In the genomic region with DNA sequence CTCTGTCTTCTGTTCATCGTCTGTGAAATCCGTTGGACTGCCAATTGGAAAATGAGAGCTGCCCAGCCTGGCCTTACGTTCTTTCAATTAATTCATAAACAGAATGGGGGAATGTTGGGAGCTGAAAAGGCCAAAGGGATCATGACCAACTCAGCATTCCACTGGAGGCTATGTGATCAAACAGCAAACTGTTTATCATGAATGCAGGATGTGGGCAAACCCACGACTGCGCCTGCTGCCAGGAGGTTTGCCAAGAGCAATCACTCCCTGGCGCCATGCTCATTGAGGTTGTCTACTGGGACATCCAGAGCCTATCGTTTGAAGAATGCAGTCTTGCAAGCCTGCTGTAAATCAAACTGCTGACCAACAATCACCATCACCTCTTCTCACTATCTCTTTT, we compare ENCODE assay signal across 18 cellular contexts. TPM values are rescaled to one million over a fixed set of nuclear protein-coding genes. Genes with fewer than 3 reads are reported as not detected.
DNase-seq lines count a peak whose midpoint lies in the region; ATAC-seq and TF ChIP-seq lines count a peak whose summit lies in the region.
"Had no signal": no experiment of that assay in that cellular context is flagged by ENCODE, and none has a peak within 500 bp of the region (broad histone marks: within the 10 kb centered on the region; RNA-seq: fewer than 3 reads in every experiment).

No MANE protein-coding gene starts in this region.

- H3K27ac Mint-ChIP-seq in naive thymus-derived CD8-positive, alpha-beta T cell: peak overlapping the region in 5 of 10 donors; percentile 38 to 76 (median 54)

- no peaks in the 10 kb centered on the region for H3K9me3 ChIP-seq in esophagus muscularis mucosa
- no peaks in the 10 kb centered on the region for H3K9me3 ChIP-seq in body of pancreas
- H3K9me3 ChIP-seq: left lung had no signal

- CTCF ChIA-PET in HEK293T (lab: Yijun Ruan, JAX): no interaction called here

- H3K27ac ChIP-seq in esophagus muscularis mucosa (replicated peaks in 1 of 4) (no peak overlapping the region), body of pancreas (no peak overlapping the region)
- H3K27ac ChIP-seq: left lung, parathyroid adenoma, RWPE1 had no signal

- TF ChIP-seq CTCF in esophagus muscularis mucosa (IDR thresholded peaks at IDR 0.05) (no peak), body of pancreas (IDR thresholded peaks at IDR 0.05) (no peak)

- ATAC-seq in naive thymus-derived CD8-positive, alpha-beta T cell: peak in 1 of 2 donors; percentile 45
- ATAC-seq in body of pancreas (no peak), GM21528 (IDR thresholded peaks at IDR 0.05; ENCODE audit: low FRiP score, unreplicated experiment) (no peak)
- ATAC-seq: K562, left lung had no signal

- intact Hi-C loops in esophagus muscularis mucosa (cut with DNase I) (no loop called here), body of pancreas (cut with DNase I) (no loop called here)

- TF ChIP-seq POLR2A in esophagus muscularis mucosa (IDR thresholded peaks at IDR 0.05; ENCODE audit: low read depth) (no peak), body of pancreas (IDR thresholded peaks at IDR 0.05) (no peak)

- 81% methylated on average over 6 of the region's 7 CpGs for WGBS in esophagus muscularis mucosa
- 72 to 73% methylated on average over 7 of the region's 7 CpGs for WGBS in body of pancreas, 2 donors

- H3K36me3 ChIP-seq in esophagus muscularis mucosa (no peaks in the 10 kb centered on the region), body of pancreas (replicated peaks in 1 of 2; ENCODE audit: insufficient read depth in 1 of 2, low read depth in 2 of 2) (no peaks in the 10 kb centered on the region)
- H3K36me3 ChIP-seq: left lung had no signal

- POLR2A ChIA-PET in naive thymus-derived CD8-positive, alpha-beta T cell (lab: Charles Lee): interaction anchor here (0.7 kb wide), 1 partner anchor 10 kb away, joined by 4 read pairs; no protein-coding TSS in a partner anchor
- POLR2A ChIA-PET in HEK293T (lab: Yijun Ruan, JAX): no interaction called here

- DNase-seq in EL (peak; percentile 86), NCI-H226 (peak; percentile 80), esophagus muscularis mucosa (ENCODE audit: extremely low spot score) (peak; percentile 47), NCI-H774 (lab: John Stamatoyannopoulos, UW) (no peak), HEK293T (ENCODE audit: extremely low spot score) (no peak), body of pancreas (no peak)
- DNase-seq in naive thymus-derived CD8-positive, alpha-beta T cell: no peak
- DNase-seq: caudate nucleus; left lung; NCI-H1092 treated with DMSO at 0.1 percent for 48 hours; NCI-H2107; NCI-H748 treated with DMSO at 0.1 percent for 48 hours; stimulated activated CD4-positive, alpha-beta T cell treated with anti-CD3 and anti-CD28 coated beads, Interleukin-2, amount 100 ng/mL, for 48 hours; SW 1271 had no signal

- peaks cover 0 to 5% (median 0%) of the 10 kb centered on the region in 5 donors for H3K27me3 Mint-ChIP-seq in naive thymus-derived CD8-positive, alpha-beta T cell

- peaks cover 0 to 13% (median 0%) of the 10 kb centered on the region in 4 donors for H3K4me1 ChIP-seq in esophagus muscularis mucosa
- no peaks in the 10 kb centered on the region for H3K4me1 ChIP-seq in body of pancreas
- H3K4me1 ChIP-seq: parathyroid adenoma had no signal

- peaks cover 8 to 21% (median 12%) of the 10 kb centered on the region in 4 donors for H3K4me1 Mint-ChIP-seq in naive thymus-derived CD8-positive, alpha-beta T cell

- H3K27me3 ChIP-seq in esophagus muscularis mucosa (peaks cover 0 to 33% (median 0%) of the 10 kb centered on the region in 4 donors), body of pancreas (no peaks in the 10 kb centered on the region)

- H3K9me3 Mint-ChIP-seq in naive thymus-derived CD8-positive, alpha-beta T cell: peaks cover 0 to 13% (median 5%) of the 10 kb centered on the region in 9 donors

- H3K4me3 Mint-ChIP-seq in naive thymus-derived CD8-positive, alpha-beta T cell: peak overlapping the region in 6 of 10 donors; percentile 15 to 53 (median 34)

- peaks cover 0 to 5% (median 0%) of the 10 kb centered on the region in 3 donors for H3K36me3 Mint-ChIP-seq in naive thymus-derived CD8-positive, alpha-beta T cell

- H3K4me3 ChIP-seq in esophagus muscularis mucosa (no peak overlapping the region), body of pancreas (no peak overlapping the region)
- H3K4me3 ChIP-seq: K562, left lung had no signal

- TF ChIP-seq EP300 in esophagus muscularis mucosa (IDR thresholded peaks at IDR 0.05): no peak

TF ChIP-seq in HEK293T, 16 proteins besides CTCF, POLR2A, EP300 and RAD21:
- TF ChIP-seq L3MBTL2 (conservative IDR thresholded peaks at IDR 0.05): no peak

RNA-seq across cellular contexts. Expression of gene FKBP1A, which starts 9.3 kb away (rescaled TPM):
- total RNA-seq in esophagus muscularis mucosa (10 to 100 TPM; 84.3 to 99.2 (median 89.8) TPM), body of pancreas (10 to 100 TPM; 47.5 to 57.7 TPM)
- 10 to 100 TPM; 79.0 to 79.4 TPM for total RNA-seq in naive thymus-derived CD8-positive, alpha-beta T cell
- 10 to 100 TPM; 47.2 to 50.4 (median 50.1) TPM for polyA plus RNA-seq in naive thymus-derived CD8-positive, alpha-beta T cell

Comparison
In these comparisons a context has a peak if more than half of its experiments do, and no peak if none do; other contexts are left out.
1. DNase-seq: peak in EL (single experiment), NCI-H226 (single experiment) and esophagus muscularis mucosa (single experiment); none in naive thymus-derived CD8-positive, alpha-beta T cell (0 of 10), NCI-H774 (single experiment), HEK293T (single experiment) and body of pancreas (0 of 4).